ENCODE assay signal across 14 cellular contexts in genomic region chr2:41926614-41927580, GRCh38.
A peak's percentile ranks its signal among the peaks of the same experiment; 100 is the strongest.
DNase-seq lines count a peak whose midpoint lies in the region; ATAC-seq and TF ChIP-seq lines count a peak whose summit lies in the region.
"Had no signal": no experiment of that assay in that cellular context is flagged by ENCODE, and none has a peak within 500 bp of the region (broad histone marks: within the 10 kb centered on the region; RNA-seq: fewer than 3 reads in every experiment).

No MANE protein-coding gene starts in this region.

- no peaks in the 10 kb centered on the region for H3K27me3 ChIP-seq in mammary epithelial cell (ENCODE audit: insufficient read depth, low read length)
- H3K27me3 ChIP-seq in ovary, result no peaks in the 10 kb centered on the region
- H3K27me3 ChIP-seq in vagina, result no peaks in the 10 kb centered on the region

- H3K79me2 ChIP-seq in mammary epithelial cell (ENCODE audit: insufficient read depth, low read length), result no peaks in the 10 kb centered on the region

- peak; percentile 75 for DNase-seq in MCF 10A (ENCODE audit: unreplicated experiment)
- DNase-seq in mammary epithelial cell, result no peak
- peak; percentile 41 for DNase-seq in left cardiac atrium
- DNase-seq in ovary, result peak in 4 of 5 donors; percentile 53 to 75 (median 56)
- DNase-seq in vagina (ENCODE audit: extremely low spot score in 2 of 2), result no peak
- DNase-seq: 8988T; activated CD4-positive, CD25-positive, alpha-beta regulatory T cell treated with anti-CD3 and anti-CD28 coated beads, Interleukin-2, amount 50 U/mL, for 72 hours; activated T-cell treated with anti-CD3 and anti-CD28 coated beads, Interleukin-2, amount 50 U/mL, for 24 hours; Caco-2; effector memory CD4-positive, alpha-beta T cell; SW 1271 had no signal

- H3K27ac ChIP-seq in mammary epithelial cell (ENCODE audit: insufficient read depth, low read depth, low read length), result no peak overlapping the region
- peak overlapping the region; percentile 38 to 52 for H3K27ac ChIP-seq in ovary
- peak overlapping the region; percentile 33 for H3K27ac ChIP-seq in vagina

- H3K9me3 ChIP-seq in mammary epithelial cell (replicated peaks; ENCODE audit: insufficient read depth, low read length) (no peaks in the 10 kb centered on the region), ovary (no peaks in the 10 kb centered on the region), vagina (no peaks in the 10 kb centered on the region)

- dilution Hi-C loops in mammary epithelial cell (cut with HindIII; ENCODE audit: low sequenced_read_pairs), result loop anchor here (5.0 kb wide), 1 partner anchor 100 kb away; no protein-coding TSS in a partner anchor

- H3K9me3 Mint-ChIP-seq in MCF 10A (ENCODE audit: unreplicated experiment), result no peaks in the 10 kb centered on the region

- TF ChIP-seq CTCF in MCF 10A (IDR thresholded peaks at IDR 0.05; ENCODE audit: unreplicated experiment) (no peak), mammary epithelial cell (conservative IDR thresholded peaks at IDR 0.05 in 1 of 2, IDR thresholded peaks at IDR 0.05 in 1 of 2; ENCODE audit: extremely low read depth in 1 of 2, insufficient read depth in 1 of 2, low read depth in 1 of 2, low read length in 2 of 2) (no peak), ovary (IDR thresholded peaks at IDR 0.05) (no peak), vagina (IDR thresholded peaks at IDR 0.05) (no peak)

- no peak overlapping the region for H3K27ac Mint-ChIP-seq in MCF 10A (ENCODE audit: low read depth, unreplicated experiment)
- H3K27ac Mint-ChIP-seq: activated T-cell treated with anti-CD3 and anti-CD28 coated beads, Interleukin-2, amount 50 U/mL, for 24 hours had no signal

- in situ Hi-C loops in mammary epithelial cell (cut with MboI; ENCODE audit: low sequenced_read_pairs in 2 of 2), result no loop called here

- H3K9ac ChIP-seq in mammary epithelial cell (ENCODE audit: insufficient read depth, low read length), result no peak overlapping the region

- no peaks in the 10 kb centered on the region for H3K27me3 Mint-ChIP-seq in MCF 10A (ENCODE audit: insufficient read depth, unreplicated experiment)

- H3K4me2 ChIP-seq in mammary epithelial cell (ENCODE audit: insufficient read depth, low read depth, low read length), result no peak overlapping the region

- H3K36me3 ChIP-seq in mammary epithelial cell (ENCODE audit: insufficient read depth, low read length) (no peaks in the 10 kb centered on the region), ovary (no peaks in the 10 kb centered on the region), vagina (no peaks in the 10 kb centered on the region)

- BruUV-seq in MCF 10A (replicated peaks; lab: Mats Ljungman, UMichigan) (no TSS peak), mammary epithelial cell (replicated peaks; lab: Mats Ljungman, UMichigan) (no TSS peak)

- CTCF ChIA-PET in MCF 10A (lab: Yijun Ruan, JAX), result interaction anchor here (0.6 to 3.0 kb wide), 3 partner anchors 8 to 162 kb away, joined by 3 to 10 read pairs (median 3); no protein-coding TSS in a partner anchor
- CTCF ChIA-PET in mammary epithelial cell (lab: Charles Lee; ENCODE audit: low non-redundant PET), result no interaction called here

- POLR2A ChIA-PET in MCF 10A (lab: Yijun Ruan, JAX), result interaction anchor here (2.3 kb wide), 1 partner anchor 39 kb away, joined by 5 read pairs; no protein-coding TSS in a partner anchor

- no peaks in the 10 kb centered on the region for H4K20me1 ChIP-seq in mammary epithelial cell (ENCODE audit: insufficient read depth, low read length)

- ATAC-seq in left cardiac atrium (peak; percentile 0 to 50), GM21737 (IDR thresholded peaks at IDR 0.05; ENCODE audit: unreplicated experiment) (no peak), HG02885 (IDR thresholded peaks at IDR 0.05; ENCODE audit: poor library complexity, unreplicated experiment) (no peak), GM19351 (IDR thresholded peaks at IDR 0.05; ENCODE audit: unreplicated experiment) (no peak)

- H3K4me3 ChIP-seq in mammary epithelial cell (replicated peaks in 1 of 3; ENCODE audit: insufficient read depth in 1 of 3, low read depth in 2 of 3, low read length in 3 of 3) (no peak overlapping the region), ovary (no peak overlapping the region), vagina (no peak overlapping the region)

- WGBS in mammary epithelial cell (ENCODE audit: low coverage, missing lambda C conversion rate), result 81% methylated on average over 8 of the region's 8 CpGs
- 44 to 47% (median 45%) methylated on average over 8 of the region's 8 CpGs for WGBS in ovary, 3 donors

- TF ChIP-seq EP300 in ovary (IDR thresholded peaks at IDR 0.05), result no peak

- H3K36me3 Mint-ChIP-seq in MCF 10A (ENCODE audit: insufficient read depth, unreplicated experiment), result no peaks in the 10 kb centered on the region

- no peak overlapping the region for H2AFZ ChIP-seq in mammary epithelial cell (ENCODE audit: low read depth, low read length)

- no peak overlapping the region for H3K4me3 Mint-ChIP-seq in MCF 10A (ENCODE audit: unreplicated experiment)
- H3K4me3 Mint-ChIP-seq: activated T-cell treated with anti-CD3 and anti-CD28 coated beads, Interleukin-2, amount 50 U/mL, for 24 hours had no signal

- H3K4me1 Mint-ChIP-seq in MCF 10A (ENCODE audit: insufficient read depth, unreplicated experiment), result peaks cover 22% of the 10 kb centered on the region

- TF ChIP-seq POLR2A in ovary (IDR thresholded peaks at IDR 0.05), result no peak
- no peak for TF ChIP-seq POLR2A in vagina (IDR thresholded peaks at IDR 0.05)

- intact Hi-C loops in MCF 10A (cut with micrococcal nuclease) (no loop called here), mammary epithelial cell (cut with micrococcal nuclease) (no loop called here), left cardiac atrium (cut with DNase I) (loop anchor here in 1 of 2 donors (5.0 kb wide), 1 partner anchor 125 kb away; no protein-coding TSS in a partner anchor), ovary (cut with DNase I) (loop anchor here in 2 of 4 donors (5.0 kb wide), 2 partner anchors 45 to 50 kb away; no protein-coding TSS in a partner anchor), vagina (cut with DNase I) (no loop called here)

- H3K4me1 ChIP-seq in mammary epithelial cell (ENCODE audit: insufficient read depth, low read length) (peaks cover 16% of the 10 kb centered on the region), ovary (ENCODE audit: insufficient read depth) (peaks cover 31% of the 10 kb centered on the region), vagina (peaks cover 48% of the 10 kb centered on the region)

Comparison
In these comparisons a context has a peak if more than half of its experiments do, and no peak if none do; other contexts are left out.
1. DNase-seq: peak in MCF 10A (single experiment), left cardiac atrium (single experiment) and ovary (4 of 5); none in mammary epithelial cell (single experiment) and vagina (0 of 2).
2. ATAC-seq: peak in left cardiac atrium (2 of 2); none in GM21737 (single experiment), HG02885 (single experiment) and GM19351 (single experiment).